Comparison of ENCODE assay signal across 8 cellular contexts in the genomic region with DNA sequence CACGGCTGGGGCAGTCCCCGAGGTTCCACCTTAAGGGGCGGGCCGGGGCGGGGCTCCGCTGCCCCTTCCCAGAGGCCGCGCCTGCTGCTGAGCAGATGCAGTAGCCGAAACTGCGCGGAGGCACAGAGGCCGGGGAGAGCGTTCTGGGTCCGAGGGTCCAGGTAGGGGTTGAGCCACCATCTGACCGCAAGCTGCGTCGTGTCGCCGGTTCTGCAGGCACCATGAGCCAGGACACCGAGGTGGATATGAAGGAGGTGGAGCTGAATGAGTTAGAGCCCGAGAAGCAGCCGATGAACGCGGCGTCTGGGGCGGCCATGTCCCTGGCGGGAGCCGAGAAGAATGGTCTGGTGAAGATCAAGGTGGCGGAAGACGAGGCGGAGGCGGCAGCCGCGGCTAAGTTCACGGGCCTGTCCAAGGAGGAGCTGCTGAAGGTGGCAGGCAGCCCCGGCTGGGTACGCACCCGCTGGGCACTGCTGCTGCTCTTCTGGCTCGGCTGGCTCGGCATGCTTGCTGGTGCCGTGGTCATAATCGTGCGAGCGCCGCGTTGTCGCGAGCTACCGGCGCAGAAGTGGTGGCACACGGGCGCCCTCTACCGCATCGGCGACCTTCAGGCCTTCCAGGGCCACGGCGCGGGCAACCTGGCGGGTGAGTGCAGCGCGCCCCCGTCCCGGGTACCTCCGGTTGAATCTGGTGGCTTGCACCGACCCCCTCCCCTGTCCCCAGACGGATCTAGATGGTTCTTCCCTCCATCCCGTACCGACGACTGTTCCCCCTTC. TPM values are rescaled to one million over a fixed set of nuclear protein-coding genes. Genes with fewer than 3 reads are reported as not detected.
A peak's percentile ranks its signal among the peaks of the same experiment; 100 is the strongest.
DNase-seq lines count a peak whose midpoint lies in the region; ATAC-seq and TF ChIP-seq lines count a peak whose summit lies in the region.

A gene (plus strand): TSS at position 94 of the 776 bp plus-strand sequence. CDS start 128 bp downstream, at position 222.

- peak within 1 kb of the TSS; percentile 69 for H3K4me3 ChIP-seq in right cardiac atrium (ENCODE audit: low read length)

- intact Hi-C loops in right cardiac atrium (cut with DNase I), result no loop called here

- no peaks in the 10 kb centered on the region for H3K9me3 ChIP-seq in right cardiac atrium (ENCODE audit: control insufficient read depth, low read length)

- under 1% methylated on average over 69 of the region's 69 CpGs for WGBS in right cardiac atrium

- in situ Hi-C loops in GM13976 (cut with MboI; ENCODE audit: low sequenced_read_pairs, unreplicated experiment), result no loop called here

- TF ChIP-seq CTCF in GM13976 (IDR thresholded peaks at IDR 0.05; ENCODE audit: borderline replicate concordance, control extremely low read depth, extremely low read depth, insufficient read depth, missing control alignments), result peak; percentile 89

- H3K27me3 ChIP-seq in right cardiac atrium (ENCODE audit: control insufficient read depth, insufficient read depth), result no peaks in the 10 kb centered on the region

- H3K4me1 ChIP-seq in right cardiac atrium (ENCODE audit: control insufficient read depth, insufficient read depth, low read length), result peaks cover 11% of the 10 kb centered on the region

- ATAC-seq in HG02678 (IDR thresholded peaks at IDR 0.05; ENCODE audit: unreplicated experiment) (peak; percentile 72), right cardiac atrium (peak; percentile 94)

- DNase-seq in GM13976 (ENCODE audit: low spot score) (peak; percentile 91), NCI-H128 (lab: John Stamatoyannopoulos, UW; ENCODE audit: unreplicated experiment) (peak; percentile 60), T-helper 2 cell (peak; percentile 74 to 93 (median 79)), right cardiac atrium (peak; percentile 90 to 97 (median 95)), renal cortical epithelial cell (ENCODE audit: low read depth) (peak; percentile 67), cortex of kidney (lab: John Stamatoyannopoulos, UW) (no peak)

- peak within 1 kb of the TSS; percentile 97 for H3K27ac ChIP-seq in angular gyrus (ENCODE audit: low read depth, low read length)
- H3K27ac ChIP-seq in right cardiac atrium (ENCODE audit: low read length), result peak within 1 kb of the TSS; percentile 95

RNA-seq across cellular contexts. Expression of the gene that starts here (rescaled TPM):
- 10 to 100 TPM; 40.2 to 64.1 (median 40.5) TPM for total RNA-seq in right cardiac atrium
- 28.1 TPM for polyA plus RNA-seq in right cardiac atrium
- total RNA-seq in renal cortical epithelial cell, result 95.0 and 163 TPM in 2 replicates
